In genomic region chr11:71453021-71453910, GRCh38 we compare ENCODE assay signal across 8 cellular contexts. TPM values are rescaled to one million over a fixed set of nuclear protein-coding genes. Genes with fewer than 3 reads are reported as not detected.
DNase-seq lines count a peak whose midpoint lies in the region; ATAC-seq, FAIRE-seq and TF ChIP-seq lines count a peak whose summit lies in the region.

NADSYN1 (plus strand) TSS chr11:71453203; CDS start chr11:71453297, 94 bp downstream.

- ATAC-seq in A549 (peak; percentile 81 to 83), GM18907 (IDR thresholded peaks at IDR 0.05; ENCODE audit: unreplicated experiment) (peak; percentile 58), HG03175 (IDR thresholded peaks at IDR 0.05; ENCODE audit: unreplicated experiment) (peak; percentile 57)
- ATAC-seq in activated CD4-positive, CD25-positive, alpha-beta regulatory T cell treated with anti-CD3 and anti-CD28 coated beads, Interleukin-2, amount 50 U/mL, for 24 hours: peak; percentile 68 to 70
- ATAC-seq in central memory CD8-positive, alpha-beta T cell (replicated peaks; ENCODE audit: extremely low read depth, poor library complexity, severe bottlenecking): peak; percentile 68

- DNase-seq in A549 (ENCODE audit: low read depth in 1 of 2, low spot score in 1 of 2) (peak; percentile 90 to 93), NCI-H446 treated with DMSO at 0.1 percent for 48 hours (lab: John Stamatoyannopoulos, UW) (peak; percentile 82), keratinocyte (ENCODE audit: low read depth, low spot score) (peak; percentile 55)
- peak; percentile 84 to 86 for DNase-seq in central memory CD8-positive, alpha-beta T cell (ENCODE audit: low spot score in 2 of 2)
- DNase-seq in stimulated activated CD4-positive, alpha-beta T cell treated with anti-CD3 and anti-CD28 coated beads, Interleukin-12 subunit alpha, Interleukin-12 subunit beta, amount 100 ng/mL, for 48 hours (ENCODE audit: low read depth in 2 of 3, low spot score in 1 of 3): peak; percentile 87 to 95 (median 88)

- H3K27me3 Mint-ChIP-seq in central memory CD8-positive, alpha-beta T cell: no peaks in the 10 kb centered on the region

- CTCF ChIA-PET in A549 (lab: Yijun Ruan, JAX): interaction anchor here (1.2 kb wide), 1 partner anchor 110 kb away, joined by 3 read pairs; no protein-coding TSS in a partner anchor

- no peaks in the 10 kb centered on the region for H3K9me3 Mint-ChIP-seq in central memory CD8-positive, alpha-beta T cell

- peaks cover 2% of the 10 kb centered on the region for H3K9me1 ChIP-seq in keratinocyte (ENCODE audit: control insufficient read depth, extremely low read depth, insufficient read depth, low read length)

- peak within 1 kb of the TSS; percentile 87 for H2AFZ ChIP-seq in keratinocyte (ENCODE audit: control insufficient read depth, low read length)

- peak within 1 kb of the TSS; percentile 97 for H3K4me3 ChIP-seq in A549
- peak within 1 kb of the TSS; percentile 87 to 90 (median 89) for H3K4me3 ChIP-seq in keratinocyte (ENCODE audit: control insufficient read depth in 2 of 3, extremely low read depth in 1 of 3, insufficient read depth in 2 of 3, low read depth in 1 of 3, low read length in 3 of 3)

- peaks cover 25% of the 10 kb centered on the region for H3K79me2 ChIP-seq in keratinocyte (ENCODE audit: control insufficient read depth, insufficient read depth, low read length)

- TF ChIP-seq EP300 in A549 (IDR thresholded peaks at IDR 0.05): no peak

- peaks cover 21 to 22% of the 10 kb centered on the region in 2 experiments for H3K36me3 ChIP-seq in keratinocyte (ENCODE audit: control insufficient read depth in 2 of 2, extremely low read depth in 1 of 2, insufficient read depth in 2 of 2, low read length in 2 of 2)

- TF ChIP-seq RAD21 in A549 (conservative IDR thresholded peaks at IDR 0.05 in 1 of 2, IDR thresholded peaks at IDR 0.05 in 1 of 2): no peak

- H3K9ac ChIP-seq in keratinocyte (ENCODE audit: control insufficient read depth, extremely low read depth, insufficient read depth, low read length): peak within 1 kb of the TSS; percentile 79

- peak within 1 kb of the TSS; percentile 82 to 90 for H3K27ac ChIP-seq in A549
- peak within 1 kb of the TSS; percentile 72 for H3K27ac ChIP-seq in keratinocyte (ENCODE audit: control insufficient read depth, insufficient read depth, low read length)

- no peaks in the 10 kb centered on the region for H3K27me3 ChIP-seq in keratinocyte (ENCODE audit: control insufficient read depth, extremely low read depth, insufficient read depth, low read length)

- peak within 1 kb of the TSS; percentile 88 for H3K4me3 Mint-ChIP-seq in central memory CD8-positive, alpha-beta T cell

- H3K4me1 ChIP-seq in A549: peaks cover 20% of the 10 kb centered on the region; the same call in 2 of the 3 replicates
- peaks cover 31% of the 10 kb centered on the region for H3K4me1 ChIP-seq in keratinocyte (ENCODE audit: control insufficient read depth, extremely low read depth, insufficient read depth, low read length)

- H3K27ac Mint-ChIP-seq in central memory CD8-positive, alpha-beta T cell (ENCODE audit: low read depth): peak within 1 kb of the TSS; percentile 75

- dilution Hi-C loops in keratinocyte (cut with MboI; ENCODE audit: extremely low pct_ligation_motif_present, low sequenced_read_pairs): no loop called here

- H3K4me2 ChIP-seq in A549 (peak within 1 kb of the TSS; percentile 93), keratinocyte (ENCODE audit: control insufficient read depth, extremely low read depth, insufficient read depth, low read depth, low read length) (peak within 1 kb of the TSS; percentile 92)

- peaks cover 35% of the 10 kb centered on the region for H3K36me3 Mint-ChIP-seq in central memory CD8-positive, alpha-beta T cell (ENCODE audit: insufficient read depth)

- TF ChIP-seq CTCF in A549 (IDR thresholded peaks at IDR 0.05) (no peak), keratinocyte (optimal IDR thresholded peaks at IDR 0.05 in 1 of 3, IDR thresholded peaks at IDR 0.05 in 1 of 3, conservative IDR thresholded peaks at IDR 0.05 in 1 of 3; ENCODE audit: extremely low read depth in 1 of 3, insufficient read depth in 2 of 3, low read length in 3 of 3) (peak in 1 of 3 experiments; percentile 3)

- WGBS in A549 (ENCODE audit: missing lambda C conversion rate): 3% methylated on average over 33 of the region's 63 CpGs

- POLR2A ChIA-PET in A549 (lab: Yijun Ruan, JAX): interaction anchor here (0.5 to 1.0 kb wide), 9 partner anchors 9 to 551 kb away, joined by 3 to 4 read pairs (median 3); no protein-coding TSS in a partner anchor

- peak; percentile 82 for TF ChIP-seq POLR2A in A549 (IDR thresholded peaks at IDR 0.05; ENCODE audit: low read length)

- H3K4me1 Mint-ChIP-seq in central memory CD8-positive, alpha-beta T cell: peaks cover 70% of the 10 kb centered on the region

- no peaks in the 10 kb centered on the region for H4K20me1 ChIP-seq in keratinocyte (ENCODE audit: control insufficient read depth, extremely low read depth, insufficient read depth, low read length)

- no peaks in the 10 kb centered on the region for H3K9me3 ChIP-seq in A549
- H3K9me3 ChIP-seq in keratinocyte (ENCODE audit: control insufficient read depth, low read depth, low read length): no peaks in the 10 kb centered on the region

- FAIRE-seq in A549 (lab: Jason Lieb, UNC) (no peak), keratinocyte (lab: Jason Lieb, UNC) (no peak)

TF ChIP-seq in A549, 52 proteins besides CTCF, POLR2A, EP300 and RAD21 (continues in another document):
- TF ChIP-seq ZNF302 (CRISPR knock-in tag; IDR thresholded peaks at IDR 0.05) (no peak), JUN (IDR thresholded peaks at IDR 0.05) (peak; percentile 50 to 53; a peak in 2 of 5 replicates), E2F6 (IDR thresholded peaks at IDR 0.05; ENCODE audit: borderline replicate concordance, low read depth) (0 out of 2 replicates have a peak, but pooled peaks have one; percentile 32), NPAS2 (CRISPR knock-in tag; IDR thresholded peaks at IDR 0.05; ENCODE audit: borderline replicate concordance) (no peak), PHF8 (IDR thresholded peaks at IDR 0.05; ENCODE audit: borderline replicate concordance, low read depth) (peak; percentile 88), FOSL2 (IDR thresholded peaks at IDR 0.05) (no peak), FOSL2 (CRISPR knock-in tag; IDR thresholded peaks at IDR 0.05) (no peak), BHLHE40 (IDR thresholded peaks at IDR 0.05; ENCODE audit: low read depth, low read length) (no peak), FOSB (CRISPR knock-in tag; IDR thresholded peaks at IDR 0.05) (no peak), MAX (IDR thresholded peaks at IDR 0.05) (peak; percentile 62; the same call in 1 of the 2 replicates), CEBPB (IDR thresholded peaks at IDR 0.05) (no peak), HES2 (IDR thresholded peaks at IDR 0.05) (no peak), HEYL (CRISPR knock-in tag; IDR thresholded peaks at IDR 0.05) (no peak), EHF (CRISPR knock-in tag; IDR thresholded peaks at IDR 0.05) (no peak), BCL3 (IDR thresholded peaks at IDR 0.05) (peak; percentile 61; the same call in 1 of the 3 replicates), USF2 (IDR thresholded peaks at IDR 0.05) (no peak), HOXB13 (CRISPR knock-in tag; IDR thresholded peaks at IDR 0.05; ENCODE audit: low read depth) (no peak), RNF2 (IDR thresholded peaks at IDR 0.05; ENCODE audit: borderline replicate concordance, low read depth) (no peak)

RNA-seq across cellular contexts. Expression of gene NADSYN1, which starts in this region (rescaled TPM):
- polyA plus RNA-seq in A549 (2011; rRNA removed) (34.6 and 47.1 TPM in 2 replicates), A549 (2017; fragmentation: RNase III; extraction: RNeasy Plus Mini Kit Qiagen cat#74134 plus additional on column Dnase treatment) (63.3 to 70.9 TPM (median 67.6 TPM) in 3 replicates), keratinocyte (37.5 to 82.2 TPM (median 51.5 TPM) in 3 replicates)
- polyA plus RNA-seq in A549 (2012; cell fraction: cytosol; rRNA removed): 43.0 and 47.3 TPM in 2 replicates
- polyA plus RNA-seq in A549 (2012; cell fraction: nucleus; rRNA removed): 131 and 187 TPM in 2 replicates
- 85.0 and 86.1 TPM in 2 replicates for polyA minus RNA-seq in A549 (2011; rRNA and poly(A)+ RNA removed)
- polyA plus RNA-seq in keratinocyte (2011; ENCODE audit: low read depth): 48.3 TPM
- polyA plus RNA-seq in keratinocyte (2011; cell fraction: cytosol; rRNA removed): 39.8 and 51.4 TPM in 2 replicates
- 185 and 203 TPM in 2 replicates for polyA plus RNA-seq in keratinocyte (2011; cell fraction: nucleus; rRNA removed)
- polyA plus RNA-seq in keratinocyte (2012; ENCODE audit: low replicate concordance): 42.8 and 82.1 TPM in 2 replicates
- 75.9 to 132 TPM (median 80.7 TPM) in 3 replicates for polyA minus RNA-seq in keratinocyte
- 48.3 TPM for polyA minus RNA-seq in keratinocyte (2011; cell fraction: cytosol; rRNA and poly(A)+ RNA removed)
- 79.8 and 87.4 TPM in 2 replicates for polyA minus RNA-seq in keratinocyte (2011; cell fraction: nucleus; rRNA and poly(A)+ RNA removed)

Comparison
In these comparisons a context has a peak if more than half of its experiments do, and no peak if none do; other contexts are left out.
1. Peak in every context shown above with its lines: DNase-seq, ATAC-seq, H3K4me3 ChIP-seq and H3K27ac ChIP-seq.